In genomic region chr1:113389356-113389952, GRCh38 we compare ENCODE assay signal across 8 cellular contexts. TPM values are rescaled to one million over a fixed set of nuclear protein-coding genes. Genes with fewer than 3 reads are reported as not detected.
DNase-seq lines count a peak whose midpoint lies in the region; ATAC-seq and TF ChIP-seq lines count a peak whose summit lies in the region.

No MANE protein-coding gene starts in this region.

- TF ChIP-seq CTCF in left ventricle myocardium inferior (IDR thresholded peaks at IDR 0.05; ENCODE audit: borderline replicate concordance) (no peak), lung (IDR thresholded peaks at IDR 0.05; ENCODE audit: control extremely low read depth, extremely low read depth) (no peak), uterus (IDR thresholded peaks at IDR 0.05) (no peak)

- WGBS in lung, 2 donors: 5 to 9% methylated on average over 13 of the region's 13 CpGs

- no peaks in the 10 kb centered on the region for H3K36me3 ChIP-seq in left ventricle myocardium inferior
- H3K36me3 ChIP-seq in lung (ENCODE audit: control insufficient read depth in 2 of 2, insufficient read depth in 2 of 2, low read length in 2 of 2): no peaks in the 10 kb centered on the region
- no peaks in the 10 kb centered on the region for H3K36me3 ChIP-seq in uterus

- no peak for ATAC-seq in Right ventricle myocardium inferior
- ATAC-seq in lung (ENCODE audit: insufficient read depth, low FRiP score): no peak
- ATAC-seq in HG03139 (IDR thresholded peaks at IDR 0.05; ENCODE audit: unreplicated experiment): no peak

- intact Hi-C loops in left ventricle myocardium inferior (cut with micrococcal nuclease) (no loop called here), Right ventricle myocardium inferior (cut with DNase I) (loop anchor here (5.0 kb wide), 1 partner anchor 288 kb away; no protein-coding TSS in a partner anchor), uterus (cut with DNase I; ENCODE audit: low total_unique reads) (no loop called here)

- DNase-seq in left ventricle myocardium inferior (no peak), Right ventricle myocardium inferior (ENCODE audit: missing footprints) (no peak), astrocyte of the hippocampus (ENCODE audit: low read depth, low spot score) (peak; percentile 28), lung (ENCODE audit: low spot score) (no peak), uterus (no peak), SK-N-DZ (ENCODE audit: low spot score) (no peak), NAMALWA (ENCODE audit: low spot score) (no peak)

- H3K9me3 ChIP-seq in left ventricle myocardium inferior (replicated peaks): peaks cover 5% of the 10 kb centered on the region
- H3K9me3 ChIP-seq in lung (ENCODE audit: control insufficient read depth in 2 of 2, insufficient read depth in 1 of 2, low read length in 1 of 2): no peaks in the 10 kb centered on the region
- no peaks in the 10 kb centered on the region for H3K9me3 ChIP-seq in uterus

- H3K4me3 ChIP-seq in left ventricle myocardium inferior (peak overlapping the region; percentile 86), lung (peak overlapping the region; percentile 41), uterus (peak overlapping the region; percentile 89 to 100)

- H3K27ac ChIP-seq in left ventricle myocardium inferior (replicated peaks): peak overlapping the region; percentile 91
- H3K27ac ChIP-seq in lung (ENCODE audit: low read depth in 1 of 2, low read length in 1 of 2): peak overlapping the region; percentile 41 to 47
- peak overlapping the region; percentile 40 to 93 for H3K27ac ChIP-seq in uterus

- H3K4me1 ChIP-seq in left ventricle myocardium inferior: peaks cover 51% of the 10 kb centered on the region
- no peaks in the 10 kb centered on the region for H3K4me1 ChIP-seq in lung (ENCODE audit: control insufficient read depth in 2 of 2, insufficient read depth in 2 of 2, low read length in 2 of 2)
- peaks cover 0 to 7% of the 10 kb centered on the region in 2 donors for H3K4me1 ChIP-seq in uterus

- no peak for TF ChIP-seq POLR2A in uterus (IDR thresholded peaks at IDR 0.05)

- H3K27me3 ChIP-seq in left ventricle myocardium inferior (ENCODE audit: low read depth) (no peaks in the 10 kb centered on the region), lung (ENCODE audit: control insufficient read depth, insufficient read depth) (no peaks in the 10 kb centered on the region), uterus (no peaks in the 10 kb centered on the region)

RNA-seq across cellular contexts. Expression of gene MAGI3, which starts 0.9 kb away (rescaled TPM):
- 5.4 TPM for total RNA-seq in left ventricle myocardium inferior
- 4.6 TPM for total RNA-seq in Right ventricle myocardium inferior
- total RNA-seq in lung: 100 to 1,000 TPM in 1 of 2 donors, 10 to 100 TPM in 1; 54.9 to 137 TPM
- 10 to 100 TPM in 1 of 2 donors, 1 to 10 TPM in 1; 7.5 to 16.1 TPM for polyA plus RNA-seq in lung
- total RNA-seq in uterus: 10 to 100 TPM; 12.4 to 37.5 (median 26.4) TPM
- polyA plus RNA-seq in SK-N-DZ (2014; cell fraction: cytosol; rRNA removed): 15.6 and 17.0 TPM in 2 replicates
- polyA plus RNA-seq in SK-N-DZ (2014; cell fraction: nucleus; rRNA removed): 19.7 and 26.3 TPM in 2 replicates

Comparison
In these comparisons a context has a peak if more than half of its experiments do, and no peak if none do; other contexts are left out.
1. H3K4me3 ChIP-seq: peak in every context shown above with its lines; median percentile 94 in uterus; 86 in left ventricle myocardium inferior; 41 in lung.